In the genomic region with DNA sequence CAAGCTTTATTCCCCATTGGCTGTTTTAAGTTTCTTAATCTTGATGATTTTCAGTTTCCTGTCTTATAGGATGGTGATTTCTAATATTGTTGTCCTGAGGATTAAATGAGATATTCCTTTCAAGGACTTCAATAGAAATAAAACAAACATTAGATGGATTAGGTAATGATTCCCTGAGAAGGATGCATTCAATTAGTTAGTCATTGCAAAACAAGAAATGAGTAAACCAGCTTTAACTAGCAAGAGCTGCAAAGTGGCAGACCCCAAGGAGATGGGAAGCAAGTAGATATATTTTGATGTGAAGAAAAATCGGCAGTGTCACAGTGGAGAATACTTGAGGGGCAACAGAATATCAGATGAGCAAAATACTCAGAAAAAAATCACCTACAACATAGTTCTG, we compare ENCODE assay signal across 20 cellular contexts.
"Had no signal": no experiment of that assay in that cellular context is flagged by ENCODE, and none has a peak within 500 bp of the region (broad histone marks: within the 10 kb centered on the region; RNA-seq: fewer than 3 reads in every experiment).

No MANE protein-coding gene starts in this region.

- H3K36me3 ChIP-seq: colonic mucosa, esophagus muscularis mucosa, gastrocnemius medialis, heart right ventricle, left lung, lower lobe of right lung had no signal

- H3K27ac ChIP-seq: colonic mucosa, epithelial cell of prostate, esophagus muscularis mucosa, gastrocnemius medialis, heart right ventricle, left lung, lower lobe of right lung had no signal

- H3K9me3 ChIP-seq: colonic mucosa, esophagus muscularis mucosa, gastrocnemius medialis, heart right ventricle, left lung, lower lobe of right lung, mucosa of descending colon had no signal

- H3K4me3 ChIP-seq: colonic mucosa, esophagus muscularis mucosa, gastrocnemius medialis, heart right ventricle, left lung, lower lobe of right lung, mucosa of descending colon had no signal

- H3K27me3 ChIP-seq: colonic mucosa, esophagus muscularis mucosa, gastrocnemius medialis, heart right ventricle, left lung had no signal

- H3K4me1 ChIP-seq: colonic mucosa, esophagus muscularis mucosa, gastrocnemius medialis, heart right ventricle, left lung, lower lobe of right lung had no signal

- ATAC-seq: effector memory CD8-positive, alpha-beta T cell; gastrocnemius medialis; heart right ventricle; left cardiac atrium; left lung; left ventricle myocardium superior; lower lobe of right lung; mucosa of descending colon had no signal

- DNase-seq: colonic mucosa; cortex of kidney; effector CD8-positive, alpha-beta T cell; effector memory CD8-positive, alpha-beta T cell; endodermal cell; foreskin melanocyte; gastrocnemius medialis; glutamatergic neuron; head of caudate nucleus; heart right ventricle; hippocampal formation; left cardiac atrium; left lung; left ventricle myocardium superior; lower lobe of right lung; mesenchymal stem cell; mucosa of descending colon; naive B cell had no signal
